ENCODE assay signal across 24 cellular contexts in the genomic region with DNA sequence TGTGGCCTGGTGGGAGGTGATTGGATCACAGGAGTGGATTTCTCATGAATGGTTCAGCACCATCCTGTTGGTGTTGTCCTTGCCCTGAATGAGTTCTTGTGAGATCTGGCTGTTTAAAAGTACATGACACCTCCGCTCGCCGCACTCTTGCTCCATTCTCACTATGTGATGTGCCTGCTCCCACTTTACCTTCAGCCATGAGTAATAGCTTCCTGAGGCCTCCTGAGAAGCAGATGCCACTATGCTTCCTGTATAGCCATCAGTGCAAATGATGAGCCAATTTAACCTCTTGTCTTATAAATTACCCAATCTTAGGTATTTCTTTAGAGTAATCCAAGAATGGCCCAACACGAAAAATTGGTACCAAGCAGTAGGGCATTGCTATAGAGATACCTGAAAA.
"Had no signal": no experiment of that assay in that cellular context is flagged by ENCODE, and none has a peak within 500 bp of the region (broad histone marks: within the 10 kb centered on the region; RNA-seq: fewer than 3 reads in every experiment).

No MANE protein-coding gene starts in this region.

- H3K36me3 ChIP-seq: left lung, neural progenitor cell, right lobe of liver, thoracic aorta, tibial nerve, upper lobe of left lung had no signal

- H3K9me3 Mint-ChIP-seq: naive thymus-derived CD4-positive, alpha-beta T cell; nephron; neural progenitor cell; stimulated activated memory B cell treated with anti-CD40 and anti-IgM and Interleukin-4, amounts not matched to agents 10 μg/mL and 1 μg/mL and 100 μg/mL, for 72 hours had no signal

- H3K27ac Mint-ChIP-seq: mesothelial cell of epicardium; naive thymus-derived CD4-positive, alpha-beta T cell; nephron; neural progenitor cell; progenitor cell of endocrine pancreas; stimulated activated memory B cell treated with anti-CD40 and anti-IgM and Interleukin-4, amounts not matched to agents 10 μg/mL and 1 μg/mL and 100 μg/mL, for 72 hours had no signal

- H3K27ac ChIP-seq: dorsolateral prefrontal cortex, left lung, neural progenitor cell, parathyroid adenoma, right lobe of liver, thoracic aorta, upper lobe of left lung had no signal

- H3K4me1 ChIP-seq: left lung, neural progenitor cell, upper lobe of left lung had no signal

- H3K27me3 Mint-ChIP-seq: naive thymus-derived CD4-positive, alpha-beta T cell; progenitor cell of endocrine pancreas; stimulated activated memory B cell treated with anti-CD40 and anti-IgM and Interleukin-4, amounts not matched to agents 10 μg/mL and 1 μg/mL and 100 μg/mL, for 72 hours had no signal

- DNase-seq: dorsolateral prefrontal cortex; effector CD4-positive, alpha-beta T cell; left cardiac atrium; left lung; naive thymus-derived CD4-positive, alpha-beta T cell; right lobe of liver; stimulated activated CD4-positive, alpha-beta T cell treated with anti-CD3 and anti-CD28 coated beads, Interleukin-12 subunit alpha, Interleukin-12 subunit beta, amount 100 ng/mL, for 4 hours; stimulated activated CD4-positive, alpha-beta T cell treated with anti-CD3 and anti-CD28 coated beads, Interleukin-1b, Interleukin-23, amount 100 ng/mL, for 48 hours; stimulated activated CD4-positive, alpha-beta T cell treated with anti-CD3 and anti-CD28 coated beads, Interleukin-4, amount 100 ng/mL, for 1 hour; stimulated activated naive CD8-positive, alpha-beta T cell treated with anti-CD3 and anti-CD28 coated beads, Interleukin-15, Interleukin-2, amounts not matched to agents 100 U/mL and 50 U/mL, for 24 hours; upper lobe of left lung had no signal

- H3K4me3 Mint-ChIP-seq: mesothelial cell of epicardium; naive thymus-derived CD4-positive, alpha-beta T cell; nephron; neural progenitor cell; stimulated activated memory B cell treated with anti-CD40 and anti-IgM and Interleukin-4, amounts not matched to agents 10 μg/mL and 1 μg/mL and 100 μg/mL, for 72 hours had no signal

- H3K4me3 ChIP-seq: dorsolateral prefrontal cortex, left lung, mucosa of descending colon, neural progenitor cell, right lobe of liver, thoracic aorta, tibial nerve, upper lobe of left lung had no signal

- FAIRE-seq: colon, frontal cortex, small intestine, urothelium cell line had no signal

- H3K4me2 ChIP-seq: neural progenitor cell had no signal

- H2AFZ ChIP-seq: neural progenitor cell, parathyroid adenoma had no signal

- H3K9me3 ChIP-seq: left lung, mucosa of descending colon, right lobe of liver, thoracic aorta, tibial nerve, upper lobe of left lung had no signal

- H3K4me1 Mint-ChIP-seq: mesothelial cell of epicardium, nephron, neural progenitor cell had no signal

- H3K27me3 ChIP-seq: dorsolateral prefrontal cortex, left lung, neural progenitor cell, right lobe of liver, tibial nerve, upper lobe of left lung had no signal

- H3K36me3 Mint-ChIP-seq: mesothelial cell of epicardium had no signal

- H3K9ac ChIP-seq: neural progenitor cell, parathyroid adenoma had no signal

- ATAC-seq: left cardiac atrium; left lung; naive thymus-derived CD4-positive, alpha-beta T cell; right lobe of liver; stimulated activated memory B cell treated with anti-CD40 and anti-IgM and Interleukin-4, amounts not matched to agents 10 μg/mL and 1 μg/mL and 100 μg/mL, for 72 hours; stimulated activated naive CD8-positive, alpha-beta T cell treated with anti-CD3 and anti-CD28 coated beads, Interleukin-15, Interleukin-2, amounts not matched to agents 100 U/mL and 50 U/mL, for 24 hours had no signal
